Comparison of ENCODE assay signal across 1 cellular context in the genomic region with DNA sequence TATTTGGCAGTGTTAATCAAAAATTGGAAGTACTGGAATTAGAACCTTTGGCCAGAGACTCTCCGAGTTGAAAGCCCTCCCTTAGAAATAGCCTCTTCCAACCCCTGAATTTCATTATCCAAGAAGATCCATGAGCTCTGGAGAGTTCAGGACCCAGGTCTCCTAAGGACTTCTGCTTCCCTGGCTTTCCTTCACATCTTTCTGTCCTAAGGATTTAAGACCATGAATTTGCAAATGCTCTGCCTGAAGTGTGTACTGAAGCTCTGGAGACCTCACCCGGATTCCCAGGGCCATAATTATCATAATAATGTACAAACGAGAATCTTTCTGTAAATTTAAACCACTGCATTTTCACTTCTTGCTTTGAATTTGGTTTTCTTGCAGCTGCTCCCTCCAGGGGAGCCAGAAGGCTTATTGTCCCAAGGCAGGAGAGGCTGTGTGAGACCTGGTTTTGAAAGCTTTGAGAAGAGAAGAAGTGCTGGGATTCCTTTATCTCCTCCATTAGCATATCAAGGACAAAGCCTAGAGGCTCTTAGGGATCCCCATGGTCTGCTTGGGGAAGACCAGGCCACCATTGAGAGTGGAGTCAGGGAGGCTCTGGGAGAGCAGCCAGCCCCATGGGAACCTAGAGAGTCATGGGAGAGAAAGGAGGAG.
TF ChIP-seq lines count a peak whose summit lies in the region.

No MANE protein-coding gene starts in this region.

TF ChIP-seq in H1, 55 proteins besides CTCF, POLR2A, EP300 and RAD21:
- TF ChIP-seq USF2 (IDR thresholded peaks at IDR 0.05; ENCODE audit: low read length) (no peak), YY1 (IDR thresholded peaks at IDR 0.05; ENCODE audit: low read depth, low read length) (peak; percentile 15; the same call in 1 of the 2 replicates), NANOG (IDR thresholded peaks at IDR 0.05; ENCODE audit: insufficient read depth, low read depth, low read length, poor library complexity, severe bottlenecking) (peak; percentile 66), TCF12 (IDR thresholded peaks at IDR 0.05; ENCODE audit: low read depth, low read length) (0 out of 2 replicates have a peak, but pooled peaks have one; percentile 16), KDM1A (IDR thresholded peaks at IDR 0.05; ENCODE audit: borderline replicate concordance, low read length) (peak; percentile 56; the same call in 1 of the 2 replicates), SP4 (IDR thresholded peaks at IDR 0.05; ENCODE audit: low read length) (no peak), RFX5 (IDR thresholded peaks at IDR 0.05; ENCODE audit: borderline replicate concordance, low read depth, low read length) (no peak), POU5F1 (IDR thresholded peaks at IDR 0.05; ENCODE audit: low read depth, low read length) (peak; percentile 41; the same call in 1 of the 2 replicates), CTBP2 (IDR thresholded peaks at IDR 0.05; ENCODE audit: borderline replicate concordance, insufficient read depth, insufficient read length, low read length) (peak; percentile 94), HDAC2 (IDR thresholded peaks at IDR 0.05; ENCODE audit: borderline replicate concordance in 1 of 2, low read depth in 2 of 2, low read length in 2 of 2) (peak; percentile 9 to 79; a peak in 1 of 4 replicates)
- TF ChIP-seq, protein P1, sequence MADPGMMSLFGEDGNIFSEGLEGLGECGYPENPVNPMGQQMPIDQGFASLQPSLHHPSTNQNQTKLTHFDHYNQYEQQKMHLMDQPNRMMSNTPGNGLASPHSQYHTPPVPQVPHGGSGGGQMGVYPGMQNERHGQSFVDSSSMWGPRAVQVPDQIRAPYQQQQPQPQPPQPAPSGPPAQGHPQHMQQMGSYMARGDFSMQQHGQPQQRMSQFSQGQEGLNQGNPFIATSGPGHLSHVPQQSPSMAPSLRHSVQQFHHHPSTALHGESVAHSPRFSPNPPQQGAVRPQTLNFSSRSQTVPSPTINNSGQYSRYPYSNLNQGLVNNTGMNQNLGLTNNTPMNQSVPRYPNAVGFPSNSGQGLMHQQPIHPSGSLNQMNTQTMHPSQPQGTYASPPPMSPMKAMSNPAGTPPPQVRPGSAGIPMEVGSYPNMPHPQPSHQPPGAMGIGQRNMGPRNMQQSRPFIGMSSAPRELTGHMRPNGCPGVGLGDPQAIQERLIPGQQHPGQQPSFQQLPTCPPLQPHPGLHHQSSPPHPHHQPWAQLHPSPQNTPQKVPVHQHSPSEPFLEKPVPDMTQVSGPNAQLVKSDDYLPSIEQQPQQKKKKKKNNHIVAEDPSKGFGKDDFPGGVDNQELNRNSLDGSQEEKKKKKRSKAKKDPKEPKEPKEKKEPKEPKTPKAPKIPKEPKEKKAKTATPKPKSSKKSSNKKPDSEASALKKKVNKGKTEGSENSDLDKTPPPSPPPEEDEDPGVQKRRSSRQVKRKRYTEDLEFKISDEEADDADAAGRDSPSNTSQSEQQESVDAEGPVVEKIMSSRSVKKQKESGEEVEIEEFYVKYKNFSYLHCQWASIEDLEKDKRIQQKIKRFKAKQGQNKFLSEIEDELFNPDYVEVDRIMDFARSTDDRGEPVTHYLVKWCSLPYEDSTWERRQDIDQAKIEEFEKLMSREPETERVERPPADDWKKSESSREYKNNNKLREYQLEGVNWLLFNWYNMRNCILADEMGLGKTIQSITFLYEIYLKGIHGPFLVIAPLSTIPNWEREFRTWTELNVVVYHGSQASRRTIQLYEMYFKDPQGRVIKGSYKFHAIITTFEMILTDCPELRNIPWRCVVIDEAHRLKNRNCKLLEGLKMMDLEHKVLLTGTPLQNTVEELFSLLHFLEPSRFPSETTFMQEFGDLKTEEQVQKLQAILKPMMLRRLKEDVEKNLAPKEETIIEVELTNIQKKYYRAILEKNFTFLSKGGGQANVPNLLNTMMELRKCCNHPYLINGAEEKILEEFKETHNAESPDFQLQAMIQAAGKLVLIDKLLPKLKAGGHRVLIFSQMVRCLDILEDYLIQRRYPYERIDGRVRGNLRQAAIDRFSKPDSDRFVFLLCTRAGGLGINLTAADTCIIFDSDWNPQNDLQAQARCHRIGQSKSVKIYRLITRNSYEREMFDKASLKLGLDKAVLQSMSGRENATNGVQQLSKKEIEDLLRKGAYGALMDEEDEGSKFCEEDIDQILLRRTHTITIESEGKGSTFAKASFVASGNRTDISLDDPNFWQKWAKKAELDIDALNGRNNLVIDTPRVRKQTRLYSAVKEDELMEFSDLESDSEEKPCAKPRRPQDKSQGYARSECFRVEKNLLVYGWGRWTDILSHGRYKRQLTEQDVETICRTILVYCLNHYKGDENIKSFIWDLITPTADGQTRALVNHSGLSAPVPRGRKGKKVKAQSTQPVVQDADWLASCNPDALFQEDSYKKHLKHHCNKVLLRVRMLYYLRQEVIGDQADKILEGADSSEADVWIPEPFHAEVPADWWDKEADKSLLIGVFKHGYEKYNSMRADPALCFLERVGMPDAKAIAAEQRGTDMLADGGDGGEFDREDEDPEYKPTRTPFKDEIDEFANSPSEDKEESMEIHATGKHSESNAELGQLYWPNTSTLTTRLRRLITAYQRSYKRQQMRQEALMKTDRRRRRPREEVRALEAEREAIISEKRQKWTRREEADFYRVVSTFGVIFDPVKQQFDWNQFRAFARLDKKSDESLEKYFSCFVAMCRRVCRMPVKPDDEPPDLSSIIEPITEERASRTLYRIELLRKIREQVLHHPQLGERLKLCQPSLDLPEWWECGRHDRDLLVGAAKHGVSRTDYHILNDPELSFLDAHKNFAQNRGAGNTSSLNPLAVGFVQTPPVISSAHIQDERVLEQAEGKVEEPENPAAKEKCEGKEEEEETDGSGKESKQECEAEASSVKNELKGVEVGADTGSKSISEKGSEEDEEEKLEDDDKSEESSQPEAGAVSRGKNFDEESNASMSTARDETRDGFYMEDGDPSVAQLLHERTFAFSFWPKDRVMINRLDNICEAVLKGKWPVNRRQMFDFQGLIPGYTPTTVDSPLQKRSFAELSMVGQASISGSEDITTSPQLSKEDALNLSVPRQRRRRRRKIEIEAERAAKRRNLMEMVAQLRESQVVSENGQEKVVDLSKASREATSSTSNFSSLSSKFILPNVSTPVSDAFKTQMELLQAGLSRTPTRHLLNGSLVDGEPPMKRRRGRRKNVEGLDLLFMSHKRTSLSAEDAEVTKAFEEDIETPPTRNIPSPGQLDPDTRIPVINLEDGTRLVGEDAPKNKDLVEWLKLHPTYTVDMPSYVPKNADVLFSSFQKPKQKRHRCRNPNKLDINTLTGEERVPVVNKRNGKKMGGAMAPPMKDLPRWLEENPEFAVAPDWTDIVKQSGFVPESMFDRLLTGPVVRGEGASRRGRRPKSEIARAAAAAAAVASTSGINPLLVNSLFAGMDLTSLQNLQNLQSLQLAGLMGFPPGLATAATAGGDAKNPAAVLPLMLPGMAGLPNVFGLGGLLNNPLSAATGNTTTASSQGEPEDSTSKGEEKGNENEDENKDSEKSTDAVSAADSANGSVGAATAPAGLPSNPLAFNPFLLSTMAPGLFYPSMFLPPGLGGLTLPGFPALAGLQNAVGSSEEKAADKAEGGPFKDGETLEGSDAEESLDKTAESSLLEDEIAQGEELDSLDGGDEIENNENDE (IDR thresholded peaks at IDR 0.05; ENCODE audit: insufficient replicate concordance, low read length), result peak; percentile 63
TF ChIP-seq in H1: peak in this region for 8.
